Comparison of ENCODE assay signal across 8 cellular contexts in the genomic region with DNA sequence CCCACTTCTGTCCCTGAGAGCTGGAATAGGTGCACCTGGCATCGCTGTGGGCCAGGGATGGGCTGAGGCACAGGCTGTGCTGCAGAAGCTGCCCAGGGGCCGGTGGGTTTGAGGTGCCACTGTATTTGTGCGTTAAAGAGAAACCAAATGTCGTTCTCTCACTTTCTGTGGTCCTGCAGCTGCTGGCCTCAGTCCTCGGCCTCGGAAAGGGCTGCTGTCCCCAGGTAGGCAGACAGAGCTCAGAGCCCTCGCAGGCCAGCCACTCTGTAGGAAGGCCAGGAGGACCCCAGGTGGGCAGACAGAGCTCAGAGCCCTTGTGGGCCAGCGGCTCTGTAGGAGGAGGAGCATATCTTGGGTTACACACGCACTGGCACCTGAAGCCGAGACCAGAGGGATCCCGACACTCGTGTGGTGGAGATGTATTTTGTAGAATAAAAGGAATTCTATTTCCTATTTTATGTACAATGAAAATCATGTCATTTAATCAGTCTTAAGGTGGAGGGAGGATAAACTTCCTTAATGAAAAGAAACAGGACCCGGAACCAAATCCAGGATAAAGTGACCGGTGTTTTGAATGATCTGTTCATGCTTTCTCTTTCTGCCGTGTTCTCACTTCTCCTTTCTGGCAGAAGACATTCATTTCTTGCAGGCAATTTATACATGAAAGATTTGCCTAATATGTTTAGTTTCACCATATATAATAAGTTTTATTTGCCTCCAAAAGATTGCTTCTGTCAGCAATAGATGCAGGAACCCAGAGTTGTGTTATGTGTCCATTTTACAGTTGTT. TPM values are rescaled to one million over a fixed set of nuclear protein-coding genes. Genes with fewer than 3 reads are reported as not detected.
DNase-seq lines count a peak whose midpoint lies in the region; ATAC-seq and TF ChIP-seq lines count a peak whose summit lies in the region.

No MANE protein-coding gene starts in this region.

- H2AFZ ChIP-seq in GM23338 (no peak overlapping the region), OCI-LY7 (ENCODE audit: low read length) (peak overlapping the region; percentile 94)

- intact Hi-C loops in OCI-LY7 (cut with micrococcal nuclease; ENCODE audit: unreplicated experiment): no loop called here
- intact Hi-C loops in Calu3 (cut with micrococcal nuclease; ENCODE audit: unreplicated experiment): no loop called here

- H3K9me2 ChIP-seq in GM23338 (ENCODE audit: insufficient read depth) (no peaks in the 10 kb centered on the region), OCI-LY7 (ENCODE audit: insufficient read depth, low read length) (no peaks in the 10 kb centered on the region)

- BruUV-seq in OCI-LY7 (replicated peaks; lab: Mats Ljungman, UMichigan) (no TSS peak), Calu3 (replicated peaks; lab: Mats Ljungman, UMichigan) (no TSS peak)

- H3K4me1 Mint-ChIP-seq in GM23338 (peaks cover 67% of the 10 kb centered on the region), Calu3 (ENCODE audit: low read depth, unreplicated experiment) (no peaks in the 10 kb centered on the region)

- H3K4me3 ChIP-seq in GM23338 (no peak overlapping the region), OCI-LY7 (ENCODE audit: low read depth, low read length, poor library complexity, severe bottlenecking) (peak overlapping the region; percentile 47)

- H3K9me3 Mint-ChIP-seq in GM23338 (peaks cover 4% of the 10 kb centered on the region; the same call in 1 of the 3 replicates), Calu3 (ENCODE audit: low read depth, unreplicated experiment) (peaks cover 3% of the 10 kb centered on the region)

- POLR2A ChIA-PET in OCI-LY7 (lab: Charles Lee): interaction anchor here (0.5 to 0.6 kb wide), 2 partner anchors 404 to 568 kb away, joined by 3 to 5 read pairs; no protein-coding TSS in a partner anchor

- H3K79me2 ChIP-seq in GM23338 (replicated peaks; ENCODE audit: insufficient read depth): no peaks in the 10 kb centered on the region
- no peaks in the 10 kb centered on the region for H3K79me2 ChIP-seq in OCI-LY7 (ENCODE audit: insufficient read depth, low read depth, low read length)

- H3K27ac Mint-ChIP-seq in GM23338 (peak overlapping the region; percentile 78; the same call in 1 of the 2 replicates), Calu3 (ENCODE audit: unreplicated experiment) (no peak overlapping the region)

- peaks cover 13% of the 10 kb centered on the region for H3K27me3 Mint-ChIP-seq in GM23338 (ENCODE audit: insufficient read depth, low read depth, poor library complexity)
- no peaks in the 10 kb centered on the region for H3K27me3 Mint-ChIP-seq in Calu3 (ENCODE audit: unreplicated experiment)

- H3K36me3 ChIP-seq in GM23338 (ENCODE audit: insufficient read depth): no peaks in the 10 kb centered on the region
- no peaks in the 10 kb centered on the region for H3K36me3 ChIP-seq in OCI-LY7 (ENCODE audit: insufficient read depth, low read length)

- no peaks in the 10 kb centered on the region for H3F3A ChIP-seq in GM23338 (replicated peaks; ENCODE audit: low read depth)

- 0 out of 2 replicates have a peak overlapping the region, but pooled peaks have one; percentile 44 for H3K4me2 ChIP-seq in GM23338
- peak overlapping the region; percentile 59 for H3K4me2 ChIP-seq in OCI-LY7 (ENCODE audit: low read length)

- H3K36me3 Mint-ChIP-seq in GM23338 (ENCODE audit: low read depth) (peaks cover 3% of the 10 kb centered on the region; the same call in 2 of the 3 replicates), Calu3 (ENCODE audit: insufficient read depth, unreplicated experiment) (no peaks in the 10 kb centered on the region)

- no peaks in the 10 kb centered on the region for H3K9me3 ChIP-seq in OCI-LY7 (ENCODE audit: low read length)

- H3K27ac ChIP-seq in GM23338 (ENCODE audit: low read depth): no peak overlapping the region
- peak overlapping the region; percentile 45 for H3K27ac ChIP-seq in OCI-LY7 (ENCODE audit: low read depth, low read length, poor library complexity, severe bottlenecking)
- peak overlapping the region; percentile 76 for H3K27ac ChIP-seq in layer of hippocampus (ENCODE audit: low read depth, low read length)

- no peaks in the 10 kb centered on the region for H4K20me1 ChIP-seq in GM23338 (replicated peaks; ENCODE audit: insufficient read depth)
- H4K20me1 ChIP-seq in OCI-LY7 (ENCODE audit: insufficient read depth, low read length): no peaks in the 10 kb centered on the region

- H3K4me3 Mint-ChIP-seq in GM23338 (peak overlapping the region; percentile 47; the same call in 1 of the 3 replicates), Calu3 (ENCODE audit: low read depth, unreplicated experiment) (no peak overlapping the region)

- H3K27me3 ChIP-seq in GM23338 (ENCODE audit: insufficient read depth) (no peaks in the 10 kb centered on the region), layer of hippocampus (ENCODE audit: control insufficient read depth, insufficient read depth, low read length) (no peaks in the 10 kb centered on the region)

- DNase-seq in GF-D8 (lab: John Stamatoyannopoulos, UW) (peak; percentile 48), GM23338 (ENCODE audit: low spot score) (no peak), OCI-LY7 (ENCODE audit: low spot score) (peak; percentile 71), A172 (ENCODE audit: low spot score) (no peak), NCI-H748 (lab: John Stamatoyannopoulos, UW; ENCODE audit: unreplicated experiment) (no peak), NCI-H2081 (lab: John Stamatoyannopoulos, UW) (no peak), Calu3 (no peak)

- CTCF ChIA-PET in OCI-LY7 (lab: Charles Lee; ENCODE audit: unreplicated experiment) (no interaction called here), Calu3 (lab: Charles Lee) (no interaction called here)

- TF ChIP-seq CTCF in GM23338 (conservative IDR thresholded peaks at IDR 0.05; ENCODE audit: low read depth in 2 of 2) (no peak), OCI-LY7 (conservative IDR thresholded peaks at IDR 0.05; ENCODE audit: low read length) (no peak), Calu3 (IDR thresholded peaks at IDR 0.05; ENCODE audit: unreplicated experiment) (no peak)

- H3K4me1 ChIP-seq in GM23338 (ENCODE audit: insufficient read depth) (peaks cover 42% of the 10 kb centered on the region), OCI-LY7 (ENCODE audit: insufficient read depth, low read length, poor library complexity, severe bottlenecking) (peaks cover 29% of the 10 kb centered on the region)

- ATAC-seq in GM23338: peak; percentile 37

TF ChIP-seq in GM23338, 12 proteins besides CTCF, POLR2A, EP300 and RAD21 (continues in another document):
- TF ChIP-seq POLR2AphosphoS5 (IDR thresholded peaks at IDR 0.05; ENCODE audit: low read depth) (no peak), CREB1 (CRISPR knock-in tag; IDR thresholded peaks at IDR 0.05; ENCODE audit: low read depth) (no peak), EZH2phosphoT487 (IDR thresholded peaks at IDR 0.05; ENCODE audit: unreplicated experiment) (no peak), JUNB (IDR thresholded peaks at IDR 0.05; ENCODE audit: unreplicated experiment) (no peak), EZH2 (IDR thresholded peaks at IDR 0.05; ENCODE audit: low read depth, unreplicated experiment) (no peak), ZNF114 (CRISPR knock-in tag; IDR thresholded peaks at IDR 0.05) (no peak)
- TF ChIP-seq, protein P1, sequence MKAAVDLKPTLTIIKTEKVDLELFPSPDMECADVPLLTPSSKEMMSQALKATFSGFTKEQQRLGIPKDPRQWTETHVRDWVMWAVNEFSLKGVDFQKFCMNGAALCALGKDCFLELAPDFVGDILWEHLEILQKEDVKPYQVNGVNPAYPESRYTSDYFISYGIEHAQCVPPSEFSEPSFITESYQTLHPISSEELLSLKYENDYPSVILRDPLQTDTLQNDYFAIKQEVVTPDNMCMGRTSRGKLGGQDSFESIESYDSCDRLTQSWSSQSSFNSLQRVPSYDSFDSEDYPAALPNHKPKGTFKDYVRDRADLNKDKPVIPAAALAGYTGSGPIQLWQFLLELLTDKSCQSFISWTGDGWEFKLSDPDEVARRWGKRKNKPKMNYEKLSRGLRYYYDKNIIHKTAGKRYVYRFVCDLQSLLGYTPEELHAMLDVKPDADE (IDR thresholded peaks at IDR 0.05): no peak
- TF ChIP-seq, protein P2, sequence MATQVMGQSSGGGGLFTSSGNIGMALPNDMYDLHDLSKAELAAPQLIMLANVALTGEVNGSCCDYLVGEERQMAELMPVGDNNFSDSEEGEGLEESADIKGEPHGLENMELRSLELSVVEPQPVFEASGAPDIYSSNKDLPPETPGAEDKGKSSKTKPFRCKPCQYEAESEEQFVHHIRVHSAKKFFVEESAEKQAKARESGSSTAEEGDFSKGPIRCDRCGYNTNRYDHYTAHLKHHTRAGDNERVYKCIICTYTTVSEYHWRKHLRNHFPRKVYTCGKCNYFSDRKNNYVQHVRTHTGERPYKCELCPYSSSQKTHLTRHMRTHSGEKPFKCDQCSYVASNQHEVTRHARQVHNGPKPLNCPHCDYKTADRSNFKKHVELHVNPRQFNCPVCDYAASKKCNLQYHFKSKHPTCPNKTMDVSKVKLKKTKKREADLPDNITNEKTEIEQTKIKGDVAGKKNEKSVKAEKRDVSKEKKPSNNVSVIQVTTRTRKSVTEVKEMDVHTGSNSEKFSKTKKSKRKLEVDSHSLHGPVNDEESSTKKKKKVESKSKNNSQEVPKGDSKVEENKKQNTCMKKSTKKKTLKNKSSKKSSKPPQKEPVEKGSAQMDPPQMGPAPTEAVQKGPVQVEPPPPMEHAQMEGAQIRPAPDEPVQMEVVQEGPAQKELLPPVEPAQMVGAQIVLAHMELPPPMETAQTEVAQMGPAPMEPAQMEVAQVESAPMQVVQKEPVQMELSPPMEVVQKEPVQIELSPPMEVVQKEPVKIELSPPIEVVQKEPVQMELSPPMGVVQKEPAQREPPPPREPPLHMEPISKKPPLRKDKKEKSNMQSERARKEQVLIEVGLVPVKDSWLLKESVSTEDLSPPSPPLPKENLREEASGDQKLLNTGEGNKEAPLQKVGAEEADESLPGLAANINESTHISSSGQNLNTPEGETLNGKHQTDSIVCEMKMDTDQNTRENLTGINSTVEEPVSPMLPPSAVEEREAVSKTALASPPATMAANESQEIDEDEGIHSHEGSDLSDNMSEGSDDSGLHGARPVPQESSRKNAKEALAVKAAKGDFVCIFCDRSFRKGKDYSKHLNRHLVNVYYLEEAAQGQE (IDR thresholded peaks at IDR 0.05; ENCODE audit: unreplicated experiment): no peak

RNA-seq across cellular contexts. Expression of a gene that starts 54.4 kb away (rescaled TPM):
- 0.94 TPM in 1 of 2 replicates, not detected in the other for total RNA-seq in GM23338 (2014; rRNA removed; shearing (Covaris generic))
- not detected in 2 replicates for polyA plus RNA-seq in GM23338 (2016; fragmentation: Nextera tagmentation; extraction: Ambion mirVana)
- not detected in 2 replicates for total RNA-seq in OCI-LY7 (2014; rRNA removed; shearing (Covaris generic))
- total RNA-seq in OCI-LY7 (2022): not detected in 2 replicates
- total RNA-seq in A172 (2014; rRNA removed; shearing (Covaris generic)): 0.36 TPM in 1 of 2 replicates, not detected in the other
- not detected in 2 replicates for total RNA-seq in Calu3 (2022)

Comparison
In these comparisons a context has a peak if more than half of its experiments do, and no peak if none do; other contexts are left out.
1. DNase-seq: peak in GF-D8 (single experiment) and OCI-LY7 (single experiment); none in GM23338 (single experiment), A172 (single experiment), NCI-H748 (single experiment), NCI-H2081 (0 of 2) and Calu3 (single experiment).